In genomic region chr3:153438275-153438674, GRCh38 we compare ENCODE assay signal across 23 cellular contexts.
"Had no signal": no experiment of that assay in that cellular context is flagged by ENCODE, and none has a peak within 500 bp of the region (broad histone marks: within the 10 kb centered on the region; RNA-seq: fewer than 3 reads in every experiment).

No MANE protein-coding gene starts in this region.

- H3K4me3 ChIP-seq: K562 had no signal

- FAIRE-seq: HTR-8/SVneo, K562 had no signal

- H3K27ac ChIP-seq: HL-60, KMS-11, RWPE1 had no signal

- DNase-seq: Kasumi-1, MM.1S, NCI-H1092 treated with DMSO at 0.1 percent for 48 hours, NCI-H1436, NCI-H187, NCI-H2029, NCI-H2081 treated with DMSO at 0.1 percent for 48 hours, NCI-H2227 treated with DMSO at 0.1 percent for 48 hours, NCI-H446, NCI-H510A, NCI-H524 treated with DMSO at 0.1 percent for 48 hours, NCI-H69, NCI-H774, PC-3, SHP77 had no signal

- H3K4me3 Mint-ChIP-seq: IgD-negative memory B cell had no signal

- H3K27ac Mint-ChIP-seq: IgD-negative memory B cell had no signal

- H3K9me3 Mint-ChIP-seq: IgD-negative memory B cell had no signal

- H3K4me2 ChIP-seq: KMS-11 had no signal

- H3K9ac ChIP-seq: KMS-11 had no signal

- ATAC-seq: K562, Panc1, PC-3, SK-N-SH treated with all-trans-retinoic acid at 6 μM for 48 hours had no signal
